ENCODE assay signal across 8 cellular contexts in the genomic region with DNA sequence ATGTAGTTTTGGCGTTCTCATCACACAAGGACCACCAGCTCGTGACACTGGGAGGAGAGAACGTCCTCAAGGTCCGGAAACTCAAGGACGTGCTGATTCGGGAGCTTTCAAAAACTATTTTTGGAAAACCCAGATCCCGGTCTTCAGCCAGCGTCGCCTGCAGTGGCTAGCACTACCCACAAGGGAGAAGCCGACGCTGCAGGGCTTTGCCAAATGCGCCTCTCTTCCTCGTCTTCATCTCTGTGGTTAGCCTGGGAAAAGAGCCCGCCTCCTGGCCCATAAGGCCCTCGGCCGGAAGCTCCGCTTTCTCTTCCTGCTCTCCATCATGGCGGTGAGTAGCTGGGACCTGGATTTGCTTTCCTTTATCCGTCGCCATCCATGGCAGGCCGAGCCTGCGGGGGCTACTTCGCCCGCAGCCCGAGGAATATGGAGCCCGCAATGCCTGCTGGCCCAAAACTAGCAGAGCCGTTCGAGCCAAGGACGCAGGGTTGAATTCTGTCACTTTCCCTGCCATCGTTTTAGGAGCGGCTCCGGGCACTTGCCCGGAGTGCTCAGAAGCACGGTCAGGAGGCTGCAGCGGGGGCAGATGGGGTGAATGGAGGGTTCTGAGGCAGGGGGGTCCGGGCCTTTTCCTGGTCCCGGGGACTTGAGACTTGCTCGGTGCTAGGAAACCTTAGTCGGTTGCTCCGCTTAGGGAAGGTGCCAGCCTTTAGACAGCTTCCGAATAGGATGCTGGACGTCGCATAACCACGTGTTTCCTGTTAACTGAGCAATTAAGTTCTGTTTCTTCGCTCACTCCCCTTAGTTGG. TPM values are rescaled to one million over a fixed set of nuclear protein-coding genes. Genes with fewer than 3 reads are reported as not detected.
DNase-seq lines count a peak whose midpoint lies in the region; ATAC-seq and TF ChIP-seq lines count a peak whose summit lies in the region.

RPL11 (plus strand) TSS at position 308 of the 809 bp plus-strand sequence; CDS start at position 326, 18 bp downstream.

- POLR2A ChIA-PET in activated CD4-positive, alpha-beta T cell treated with anti-CD3 and anti-CD28 coated beads for 36 hours (lab: Charles Lee): interaction anchor here (0.6 to 2.1 kb wide), 17 partner anchors 8 to 1666 kb away, joined by 3 to 15 read pairs (median 4); partner anchors contain the start of genes ASAP3, ELOA and HNRNPR

- H3K4me1 Mint-ChIP-seq in activated CD4-positive, alpha-beta T cell treated with anti-CD3 and anti-CD28 coated beads for 36 hours: peaks cover 43% of the 10 kb centered on the region

- H3K9me3 Mint-ChIP-seq in activated CD4-positive, alpha-beta T cell treated with anti-CD3 and anti-CD28 coated beads for 36 hours (ENCODE audit: low read depth): no peaks in the 10 kb centered on the region

- DNase-seq in AML-193 (lab: John Stamatoyannopoulos, UW): peak; percentile 89 to 94
- peak; percentile 94 for DNase-seq in NCI-H510A (lab: John Stamatoyannopoulos, UW)
- peak; percentile 93 for DNase-seq in activated CD4-positive, alpha-beta T cell treated with anti-CD3 and anti-CD28 coated beads for 36 hours
- DNase-seq in choroid plexus epithelial cell (ENCODE audit: low read depth): peak; percentile 98
- peak; percentile 93 for DNase-seq in kidney glomerular epithelial cell (lab: John Stamatoyannopoulos, UW)
- peak; percentile 67 to 70 for DNase-seq in stimulated activated CD4-positive, alpha-beta T cell treated with anti-CD3 and anti-CD28 coated beads, Interleukin-1b, Interleukin-23, amount 100 ng/mL, for 1 hour (ENCODE audit: low read depth in 2 of 2)

- peak; percentile 95 for TF ChIP-seq POLR2A in GM19099 (IDR thresholded peaks at IDR 0.05; ENCODE audit: extremely low read depth, insufficient read length, low read depth)

- peaks cover under 1% of the 10 kb centered on the region for H3K27me3 Mint-ChIP-seq in activated CD4-positive, alpha-beta T cell treated with anti-CD3 and anti-CD28 coated beads for 36 hours

- peak within 1 kb of the TSS; percentile 91 for H3K4me3 ChIP-seq in choroid plexus epithelial cell (ENCODE audit: low read depth, low read length)

- peak within 1 kb of the TSS; percentile 98 for H3K27ac Mint-ChIP-seq in activated CD4-positive, alpha-beta T cell treated with anti-CD3 and anti-CD28 coated beads for 36 hours

- peak; percentile 81 for TF ChIP-seq CTCF in choroid plexus epithelial cell (conservative IDR thresholded peaks at IDR 0.05; ENCODE audit: low read depth, low read length)

- H3K4me3 Mint-ChIP-seq in activated CD4-positive, alpha-beta T cell treated with anti-CD3 and anti-CD28 coated beads for 36 hours: peak within 1 kb of the TSS; percentile 97

- peaks cover 49% of the 10 kb centered on the region for H3K36me3 Mint-ChIP-seq in activated CD4-positive, alpha-beta T cell treated with anti-CD3 and anti-CD28 coated beads for 36 hours (ENCODE audit: low read depth)

- ATAC-seq in HG03432 (IDR thresholded peaks at IDR 0.05; ENCODE audit: unreplicated experiment): peak; percentile 87
- peak; percentile 98 for ATAC-seq in activated CD4-positive, alpha-beta T cell treated with anti-CD3 and anti-CD28 coated beads for 36 hours

- CTCF ChIA-PET in activated CD4-positive, alpha-beta T cell treated with anti-CD3 and anti-CD28 coated beads for 36 hours (lab: Charles Lee): interaction anchor here (0.6 to 2.9 kb wide), 28 partner anchors 8 to 372 kb away, joined by 3 to 23 read pairs (median 4); partner anchors contain the start of genes ELOA and LYPLA2

- intact Hi-C loops in activated CD4-positive, alpha-beta T cell treated with anti-CD3 and anti-CD28 coated beads for 36 hours (cut with DNase I, micrococcal nuclease): loop anchor here (1.0 to 10.0 kb wide), 12 partner anchors 52 to 523 kb away; partner anchors contain the start of genes E2F2 (in 1 of the 2), ELOA (in 1 of the 2), FUCA1 (in 1 of the 2) and GALE (in 1 of the 2)

RNA-seq across cellular contexts. Expression of gene RPL11, which starts in this region (rescaled TPM):
- total RNA-seq in activated CD4-positive, alpha-beta T cell treated with anti-CD3 and anti-CD28 coated beads for 36 hours: 1,000 to 10,000 TPM; 1,003 to 1,481 TPM

Comparison
In these comparisons a context has a peak if more than half of its experiments do, and no peak if none do; other contexts are left out.
1. Peak in every context shown above with its lines: DNase-seq, ATAC-seq and H3K4me3 ChIP-seq.